ENCODE assay signal across 21 cellular contexts in the genomic region with DNA sequence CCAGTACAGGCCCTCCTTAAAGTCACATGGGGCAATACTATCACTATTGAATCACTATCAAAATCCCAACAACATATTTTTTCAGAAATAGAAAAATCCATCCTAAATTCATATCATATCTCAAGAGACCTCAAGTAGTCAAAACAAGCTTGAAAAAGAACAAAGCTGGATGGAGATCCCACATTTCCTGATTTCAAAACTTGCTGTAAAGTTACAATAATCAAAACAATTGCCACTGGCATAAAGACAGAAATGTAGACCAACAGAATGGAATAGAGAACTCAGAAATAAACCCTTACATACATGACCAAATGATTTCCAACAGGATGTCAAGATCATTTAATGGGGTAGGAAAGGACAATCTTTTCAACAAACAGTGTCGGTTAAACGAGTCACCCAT.
"Had no signal": no experiment of that assay in that cellular context is flagged by ENCODE, and none has a peak within 500 bp of the region (broad histone marks: within the 10 kb centered on the region; RNA-seq: fewer than 3 reads in every experiment).

No MANE protein-coding gene starts in this region.

- H3K36me3 ChIP-seq: SJSA1 had no signal

- H3K4me3 ChIP-seq: K562, SJSA1, SK-N-MC had no signal

- H3K27ac ChIP-seq: KMS-11, SJSA1, SK-N-MC had no signal

- H3K27me3 ChIP-seq: SJSA1 had no signal

- H3K9me3 ChIP-seq: SJSA1 had no signal

- DNase-seq: Kasumi-1, MM.1S, NCI-H1092 treated with DMSO at 0.1 percent for 48 hours, NCI-H1436, NCI-H187, NCI-H2029, NCI-H2081 treated with DMSO at 0.1 percent for 48 hours, NCI-H2171, NCI-H226, NCI-H510A, NCI-H524 treated with DMSO at 0.1 percent for 48 hours, NCI-H69, NCI-H774, Right ventricle myocardium superior, RPMI8226, SIG-M5 had no signal

- ATAC-seq: HepG2, K562 had no signal
